8 cellular contexts compared by ENCODE assay signal in the genomic region with DNA sequence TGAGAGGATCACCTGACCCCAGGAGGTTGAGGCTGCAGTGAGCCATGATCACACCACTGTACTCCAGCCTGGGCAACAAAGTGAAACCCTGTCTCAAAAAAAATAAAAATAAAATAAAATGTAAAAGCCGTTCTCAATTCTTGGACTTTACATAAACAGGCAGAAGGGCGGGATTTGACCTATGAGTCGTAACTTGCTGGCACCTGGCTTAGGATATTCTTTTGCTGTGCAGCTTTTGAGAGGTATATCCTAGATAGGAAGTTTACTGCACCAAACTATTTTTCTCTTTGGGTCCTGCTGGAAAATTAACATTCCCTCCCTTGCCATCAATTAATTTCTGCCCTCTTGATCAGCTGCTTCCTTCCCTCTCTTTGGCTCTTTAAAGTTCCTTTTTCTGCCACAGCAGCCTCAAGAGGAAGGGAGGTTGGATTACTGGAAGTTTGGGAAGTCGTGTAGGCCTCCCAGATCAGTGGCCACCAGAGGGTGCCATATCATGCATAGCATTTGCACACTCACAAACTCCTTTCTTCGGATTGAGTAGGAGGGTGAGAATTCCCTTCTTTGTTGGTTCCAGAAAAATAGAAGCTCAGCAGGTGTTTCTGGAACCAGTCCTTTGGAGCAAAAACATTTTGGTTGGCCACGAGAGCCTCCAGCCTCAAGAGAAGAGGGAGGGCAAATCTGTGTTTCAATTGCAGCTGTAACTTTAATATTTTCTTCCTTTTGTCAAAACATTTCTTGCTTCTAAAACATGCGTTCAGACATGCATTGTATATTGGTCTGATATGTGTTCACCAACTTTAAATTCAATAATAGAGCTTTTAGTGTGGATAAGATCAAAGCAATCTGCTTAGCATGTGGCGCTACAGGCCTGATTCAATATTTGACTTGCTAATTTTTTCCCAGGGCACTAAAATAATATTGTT.
DNase-seq lines count a peak whose midpoint lies in the region; ATAC-seq and TF ChIP-seq lines count a peak whose summit lies in the region.

No MANE protein-coding gene starts in this region.

- intact Hi-C loops in CD14-positive monocyte (cut with micrococcal nuclease) = loop anchor here in 1 of 2 donors (5.0 kb wide), 1 partner anchor 75 kb away; no protein-coding TSS in a partner anchor
- intact Hi-C loops in activated CD8-positive, alpha-beta T cell treated with anti-CD3 and anti-CD28 coated beads for 36 hours (cut with micrococcal nuclease) = no loop called here

- POLR2A ChIA-PET in activated CD8-positive, alpha-beta T cell treated with anti-CD3 and anti-CD28 coated beads for 36 hours (lab: Charles Lee) = interaction anchor here (1.1 to 1.4 kb wide), 3 partner anchors 9 to 241 kb away, joined by 3 read pairs; no protein-coding TSS in a partner anchor

- H3K9me3 Mint-ChIP-seq in CD14-positive monocyte = peaks cover 0 to 7% (median 7%) of the 10 kb centered on the region in 7 donors
- H3K9me3 Mint-ChIP-seq in activated CD8-positive, alpha-beta T cell treated with anti-CD3 and anti-CD28 coated beads for 36 hours = peaks cover 6% of the 10 kb centered on the region

- H3K4me1 Mint-ChIP-seq in CD14-positive monocyte = peaks cover 47% of the 10 kb centered on the region
- H3K4me1 Mint-ChIP-seq in activated CD8-positive, alpha-beta T cell treated with anti-CD3 and anti-CD28 coated beads for 36 hours (ENCODE audit: low read depth) = peaks cover 60% of the 10 kb centered on the region

- no peak overlapping the region for H3K4me3 Mint-ChIP-seq in CD14-positive monocyte
- no peak overlapping the region for H3K4me3 Mint-ChIP-seq in activated CD8-positive, alpha-beta T cell treated with anti-CD3 and anti-CD28 coated beads for 36 hours

- no peak overlapping the region for H3K4me3 ChIP-seq in foreskin fibroblast (ENCODE audit: low read depth in 1 of 2, low read length in 2 of 2)

- peaks cover 0 to 3% of the 10 kb centered on the region in 2 donors for H3K36me3 Mint-ChIP-seq in CD14-positive monocyte
- H3K36me3 Mint-ChIP-seq in activated CD8-positive, alpha-beta T cell treated with anti-CD3 and anti-CD28 coated beads for 36 hours (ENCODE audit: low read depth) = peaks cover 23% of the 10 kb centered on the region

- CTCF ChIA-PET in activated CD8-positive, alpha-beta T cell treated with anti-CD3 and anti-CD28 coated beads for 36 hours (lab: Charles Lee) = interaction anchor here (0.6 to 6.0 kb wide), 36 partner anchors 9 to 355 kb away, joined by 3 to 67 read pairs (median 4); partner anchors contain the start of gene CCDC182

- no peak for DNase-seq in CD14-positive monocyte (ENCODE audit: low spot score)
- peak; percentile 44 for DNase-seq in GM20000 (ENCODE audit: low spot score)
- DNase-seq in NCI-H345 treated with DMSO at 0.1 percent for 48 hours (lab: John Stamatoyannopoulos, UW; ENCODE audit: unreplicated experiment) = peak; percentile 18
- peak; percentile 55 for DNase-seq in activated CD8-positive, alpha-beta T cell treated with anti-CD3 and anti-CD28 coated beads for 36 hours
- peak; percentile 75 to 90 for DNase-seq in foreskin fibroblast
- peak; percentile 51 for DNase-seq in non-pigmented ciliary epithelial cell (ENCODE audit: low read depth)

- no peak for ATAC-seq in activated CD8-positive, alpha-beta T cell treated with anti-CD3 and anti-CD28 coated beads for 36 hours
- no peak for ATAC-seq in HG03378 (IDR thresholded peaks at IDR 0.05; ENCODE audit: unreplicated experiment)
- no peak for ATAC-seq in HG02981 (IDR thresholded peaks at IDR 0.05; ENCODE audit: unreplicated experiment)

- H3K27ac Mint-ChIP-seq in CD14-positive monocyte = peak overlapping the region in 1 of 7 donors; percentile 20
- H3K27ac Mint-ChIP-seq in activated CD8-positive, alpha-beta T cell treated with anti-CD3 and anti-CD28 coated beads for 36 hours = peak overlapping the region; percentile 95

- peaks cover 0 to 5% (median 4%) of the 10 kb centered on the region in 3 donors for H3K27me3 Mint-ChIP-seq in CD14-positive monocyte (ENCODE audit: low read depth in 3 of 3)
- no peaks in the 10 kb centered on the region for H3K27me3 Mint-ChIP-seq in activated CD8-positive, alpha-beta T cell treated with anti-CD3 and anti-CD28 coated beads for 36 hours

- TF ChIP-seq CTCF in CD14-positive monocyte (IDR thresholded peaks at IDR 0.05) = peak; percentile 77
- TF ChIP-seq CTCF in GM20000 (IDR thresholded peaks at IDR 0.05; ENCODE audit: extremely low read depth, missing control alignments) = peak; percentile 55
- peak; percentile 81 for TF ChIP-seq CTCF in activated CD8-positive, alpha-beta T cell treated with anti-CD3 and anti-CD28 coated beads for 36 hours (IDR thresholded peaks at IDR 0.05)
- TF ChIP-seq CTCF in foreskin fibroblast (IDR thresholded peaks at IDR 0.05; ENCODE audit: low read depth, low read length) = peak; percentile 94
